ENCODE assay signal across 24 cellular contexts in genomic region chr17:45749831-45750335, GRCh38. TPM values are rescaled to one million over a fixed set of nuclear protein-coding genes. Genes with fewer than 3 reads are reported as not detected.
"Had no signal": no experiment of that assay in that cellular context is flagged by ENCODE, and none has a peak within 500 bp of the region (broad histone marks: within the 10 kb centered on the region; RNA-seq: fewer than 3 reads in every experiment).

No MANE protein-coding gene starts in this region.

- DNase-seq: activated CD4-positive, alpha-beta T cell treated with anti-CD3 and anti-CD28 coated beads, Interleukin-2, amount 50 U/mL, for 4 hours; activated CD4-positive, CD25-positive, alpha-beta regulatory T cell treated with anti-CD3 and anti-CD28 coated beads, Interleukin-2, amount 50 U/mL, for 72 hours; activated naive CD4-positive, alpha-beta T cell treated with Interleukin-2 at 50 U/mL for 16 hours; activated T-cell treated with anti-CD3 and anti-CD28 coated beads for 4 hours; dermis blood vessel endothelial cell; effector memory CD8-positive, alpha-beta T cell; foreskin keratinocyte; glutamatergic neuron; hypothalamus; left ventricle myocardium inferior; mesenchymal stem cell; naive thymus-derived CD8-positive, alpha-beta T cell; stimulated activated CD4-positive, alpha-beta T cell treated with anti-CD3 and anti-CD28 coated beads, Interleukin-15, amount 100 ng/mL, for 24 hours; stimulated activated CD4-positive, alpha-beta T cell treated with anti-CD3 and anti-CD28 coated beads, Interleukin-4, amount 100 ng/mL, for 1 hour; stimulated activated naive B cell treated with anti-CD40 and anti-IgM and Interleukin-4, amounts not matched to agents 10 μg/mL and 1 μg/mL and 100 μg/mL, for 72 hours; thyroid gland had no signal

- H3K27me3 ChIP-seq: ascending aorta, right atrium auricular region, thyroid gland had no signal

- H3K9me3 ChIP-seq: ascending aorta, breast epithelium, left ventricle myocardium inferior, neutrophil, right atrium auricular region, thyroid gland had no signal

- H3K4me1 ChIP-seq: ascending aorta, breast epithelium, foreskin keratinocyte, left ventricle myocardium inferior, right atrium auricular region, thyroid gland had no signal

- H3K27ac ChIP-seq: ascending aorta, breast epithelium, foreskin keratinocyte, left ventricle myocardium inferior, neutrophil, right atrium auricular region, skin epidermis, thyroid gland had no signal

- FAIRE-seq: urothelium cell line had no signal

- ATAC-seq: effector memory CD8-positive, alpha-beta T cell; foreskin keratinocyte; naive thymus-derived CD8-positive, alpha-beta T cell; stimulated activated naive B cell treated with anti-CD40 and anti-IgM and Interleukin-4, amounts not matched to agents 10 μg/mL and 1 μg/mL and 100 μg/mL, for 72 hours had no signal

- H3K4me3 ChIP-seq: ascending aorta, breast epithelium, left ventricle myocardium inferior, right atrium auricular region, skin epidermis, thyroid gland had no signal

- H3K36me3 ChIP-seq: ascending aorta, breast epithelium, left ventricle myocardium inferior, neutrophil, right atrium auricular region, thyroid gland had no signal

RNA-seq across cellular contexts. Expression of gene CRHR1, which starts 34.2 kb away (rescaled TPM):
- total RNA-seq: ascending aorta; dermis blood vessel endothelial cell; foreskin keratinocyte; kidney epithelial cell; left ventricle myocardium inferior; mucosa of gallbladder; naive thymus-derived CD8-positive, alpha-beta T cell; right atrium auricular region; thyroid gland had no signal
- polyA plus RNA-seq: foreskin keratinocyte; naive thymus-derived CD8-positive, alpha-beta T cell had no signal
